15 cellular contexts compared by ENCODE assay signal in genomic region chr14:64417042-64417770, GRCh38. TPM values are rescaled to one million over a fixed set of nuclear protein-coding genes. Genes with fewer than 3 reads are reported as not detected.
A peak's percentile ranks its signal among the peaks of the same experiment; 100 is the strongest.
DNase-seq lines count a peak whose midpoint lies in the region; ATAC-seq and TF ChIP-seq lines count a peak whose summit lies in the region.
"Had no signal": no experiment of that assay in that cellular context is flagged by ENCODE, and none has a peak within 500 bp of the region (broad histone marks: within the 10 kb centered on the region; RNA-seq: fewer than 3 reads in every experiment).

No MANE protein-coding gene starts in this region.

- TF ChIP-seq RAD21 in IMR-90 (IDR thresholded peaks at IDR 0.05; ENCODE audit: low read length) = no peak

- no peak overlapping the region for H2BK120ac ChIP-seq in IMR-90 (ENCODE audit: low read depth, low read length)

- no peak overlapping the region for H3K23ac ChIP-seq in IMR-90 (ENCODE audit: low read depth, low read length)

- H3K36me3 Mint-ChIP-seq in activated CD4-positive, alpha-beta memory T cell treated with anti-CD3 and anti-CD28 coated beads for 36 hours = peaks cover 52% of the 10 kb centered on the region

- H3K9me3 ChIP-seq in IMR-90 (ENCODE audit: control insufficient read depth, insufficient read depth, low read length) = no peaks in the 10 kb centered on the region
- H3K9me3 ChIP-seq: heart right ventricle, stomach had no signal

- no peak overlapping the region for H3K4ac ChIP-seq in IMR-90 (ENCODE audit: low read depth, low read length)

- no peaks in the 10 kb centered on the region for H3K27me3 Mint-ChIP-seq in activated CD4-positive, alpha-beta memory T cell treated with anti-CD3 and anti-CD28 coated beads for 36 hours
- H3K27me3 Mint-ChIP-seq: CD4-positive, CD25-positive, alpha-beta regulatory T cell; IgD-negative memory B cell had no signal

- dilution Hi-C loops in IMR-90 (cut with HindIII; ENCODE audit: low sequenced_read_pairs, unreplicated experiment) = no loop called here

- H4K20me1 ChIP-seq in IMR-90 (ENCODE audit: insufficient read depth, low read length) = no peaks in the 10 kb centered on the region

- H3K4me1 Mint-ChIP-seq in activated CD4-positive, alpha-beta memory T cell treated with anti-CD3 and anti-CD28 coated beads for 36 hours (ENCODE audit: low read depth) = peaks cover 14% of the 10 kb centered on the region
- H3K4me1 Mint-ChIP-seq: IgD-negative memory B cell had no signal

- H3K9me1 ChIP-seq in IMR-90 (ENCODE audit: insufficient read depth, low read length) = peaks cover 12% of the 10 kb centered on the region

- H3K4me3 Mint-ChIP-seq in activated CD4-positive, alpha-beta memory T cell treated with anti-CD3 and anti-CD28 coated beads for 36 hours = no peak overlapping the region
- H3K4me3 Mint-ChIP-seq: IgD-negative memory B cell had no signal

- no peak overlapping the region for H2BK5ac ChIP-seq in IMR-90 (ENCODE audit: low read depth, low read length, poor library complexity, severe bottlenecking)

- H3K27me3 ChIP-seq in IMR-90 (ENCODE audit: control insufficient read depth, insufficient read depth, low read length) = no peaks in the 10 kb centered on the region
- H3K27me3 ChIP-seq: heart right ventricle, stomach had no signal

- H2AK9ac ChIP-seq in IMR-90 (replicated peaks; ENCODE audit: low read depth, low read length, poor library complexity) = no peak overlapping the region

- no peak overlapping the region for H3K9ac ChIP-seq in IMR-90 (ENCODE audit: low read depth, low read length)

- peak; percentile 71 for ATAC-seq in IMR-90 (ENCODE audit: low read depth)

- 100% methylated on average over 1 of the region's 5 CpGs; no CpG with 5 or more reads in 1 of the 2 experiments for WGBS in IMR-90 (ENCODE audit: extremely low coverage in 2 of 2, insufficient read length in 1 of 2), 2 experiments

- intact Hi-C loops in IMR-90 (cut with micrococcal nuclease) = no loop called here
- intact Hi-C loops in activated CD4-positive, alpha-beta memory T cell treated with anti-CD3 and anti-CD28 coated beads for 36 hours (cut with micrococcal nuclease) = no loop called here

- H2AFZ ChIP-seq in IMR-90 (replicated peaks; ENCODE audit: low read length, poor library complexity) = no peak overlapping the region

- no peak overlapping the region for H4K91ac ChIP-seq in IMR-90 (ENCODE audit: insufficient read depth, low read depth, low read length)

- H3K9me3 Mint-ChIP-seq in activated CD4-positive, alpha-beta memory T cell treated with anti-CD3 and anti-CD28 coated beads for 36 hours = no peaks in the 10 kb centered on the region
- H3K9me3 Mint-ChIP-seq: CD4-positive, CD25-positive, alpha-beta regulatory T cell; IgD-negative memory B cell had no signal

- H3K27ac Mint-ChIP-seq in activated CD4-positive, alpha-beta memory T cell treated with anti-CD3 and anti-CD28 coated beads for 36 hours = no peak overlapping the region
- H3K27ac Mint-ChIP-seq: IgD-negative memory B cell had no signal

- peaks cover 23% of the 10 kb centered on the region for H3K36me3 ChIP-seq in IMR-90 (ENCODE audit: control insufficient read depth, insufficient read depth, low read length)

- peaks cover 7% of the 10 kb centered on the region for H3K4me1 ChIP-seq in IMR-90 (ENCODE audit: control insufficient read depth, insufficient read depth, low read length)
- H3K4me1 ChIP-seq: stomach had no signal

- TF ChIP-seq POLR2A in IMR-90 (IDR thresholded peaks at IDR 0.05; ENCODE audit: low read depth, low read length) = no peak

- no peak overlapping the region for H3K14ac ChIP-seq in IMR-90 (replicated peaks; ENCODE audit: low read depth, low read length)

- no peak overlapping the region for H2BK20ac ChIP-seq in IMR-90 (ENCODE audit: low read depth, low read length)

- H3K18ac ChIP-seq in IMR-90 (ENCODE audit: low read depth, low read length) = no peak overlapping the region

- H2AK5ac ChIP-seq in IMR-90 (ENCODE audit: low read depth, low read length) = no peak overlapping the region

- H3K4me2 ChIP-seq in IMR-90 (ENCODE audit: low read depth, low read length) = no peak overlapping the region; the same call in 1 of the 2 replicates

- in situ Hi-C loops in IMR-90 (cut with MboI; ENCODE audit: low sequenced_read_pairs) = no loop called here

- H4K5ac ChIP-seq in IMR-90 (ENCODE audit: low read depth, low read length) = no peak overlapping the region

- no peak overlapping the region for H4K8ac ChIP-seq in IMR-90 (ENCODE audit: low read depth in 2 of 2, low read length in 2 of 2)

- TF ChIP-seq CTCF in IMR-90 (conservative IDR thresholded peaks at IDR 0.05; ENCODE audit: low read depth, low read length) = no peak

- BruUV-seq in IMR-90 (replicated peaks; lab: Mats Ljungman, UMichigan) = no TSS peak

- CTCF ChIA-PET in IMR-90 (lab: Yijun Ruan, JAX) = interaction anchor here (1.1 kb wide), 1 partner anchor 18 kb away, joined by 4 read pairs; no protein-coding TSS in a partner anchor
- CTCF ChIA-PET in activated CD4-positive, alpha-beta memory T cell treated with anti-CD3 and anti-CD28 coated beads for 36 hours (lab: Charles Lee) = interaction anchor here (0.6 to 7.1 kb wide), 3 partner anchors 13 to 61 kb away, joined by 4 to 54 read pairs (median 4); no protein-coding TSS in a partner anchor

- H3K79me1 ChIP-seq in IMR-90 (ENCODE audit: low read depth in 1 of 2, low read length in 2 of 2) = peaks cover 0 to 6% of the 10 kb centered on the region in 2 experiments; a peak in 1 of 4 replicates

- POLR2A ChIA-PET in IMR-90 (lab: Charles Lee; ENCODE audit: unreplicated experiment) = interaction anchor here (0.5 kb wide), 1 partner anchor 107 kb away, joined by 3 read pairs; no protein-coding TSS in a partner anchor
- POLR2A ChIA-PET in activated CD4-positive, alpha-beta memory T cell treated with anti-CD3 and anti-CD28 coated beads for 36 hours (lab: Charles Lee) = no interaction called here

- no peak overlapping the region for H3K56ac ChIP-seq in IMR-90 (ENCODE audit: extremely low read depth, insufficient read depth, low read length)

- H2BK15ac ChIP-seq in IMR-90 (ENCODE audit: low read depth, low read length) = no peak overlapping the region

- H3K4me3 ChIP-seq in IMR-90 (ENCODE audit: insufficient read depth, low read depth, low read length) = no peak overlapping the region
- H3K4me3 ChIP-seq: heart right ventricle, stomach had no signal

- DNase-seq in EL (peak; percentile 64), IMR-90 (peak; percentile 57), astrocyte of the hippocampus (ENCODE audit: low read depth, low spot score) (peak; percentile 41), left kidney (ENCODE audit: low read depth, low spot score) (peak; percentile 16), medulla oblongata (ENCODE audit: extremely low spot score) (no peak), hypothalamus (lab: John Stamatoyannopoulos, UW) (no peak)
- no peak for DNase-seq in activated CD4-positive, alpha-beta memory T cell treated with anti-CD3 and anti-CD28 coated beads for 36 hours
- DNase-seq: activated CD4-positive, alpha-beta T cell treated with anti-CD3 and anti-CD28 coated beads for 1 hour; activated effector memory CD4-positive, alpha-beta T cell treated with Interleukin-2 at 50 U/mL for 16 hours; CD4-positive, CD25-positive, alpha-beta regulatory T cell; GDM1; heart right ventricle; NCI-H1417 treated with DMSO at 0.1 percent for 48 hours; stomach had no signal

- no peak overlapping the region for H3K27ac ChIP-seq in IMR-90 (ENCODE audit: insufficient read depth, low read length)
- H3K27ac ChIP-seq: stomach had no signal

TF ChIP-seq in IMR-90, 13 proteins besides CTCF, POLR2A, EP300 and RAD21:
- TF ChIP-seq MAZ (IDR thresholded peaks at IDR 0.05; ENCODE audit: borderline replicate concordance, low read depth, low read length) = no peak
TF ChIP-seq in IMR-90: peak in this region for 0.

RNA-seq across cellular contexts. Expression of gene MTHFD1, which starts 29.1 kb away (rescaled TPM):
- 59.7 and 64.9 TPM in 2 replicates for total RNA-seq in IMR-90 (2012; rRNA removed)
- 30.4 and 32.2 TPM in 2 replicates for polyA plus RNA-seq in IMR-90 (2012; rRNA removed)
- 12.3 and 13.6 TPM in 2 replicates for polyA plus RNA-seq in IMR-90 (2012; cell fraction: cytosol; rRNA removed)
- polyA plus RNA-seq in IMR-90 (2012; cell fraction: nucleus; rRNA removed; ENCODE audit: low replicate concordance) = 14.8 and 40.8 TPM in 2 replicates
- total RNA-seq in activated CD4-positive, alpha-beta memory T cell treated with anti-CD3 and anti-CD28 coated beads for 36 hours = 100 to 1,000 TPM; 212 to 221 TPM

RNA-seq across cellular contexts. Expression of gene AKAP5, which starts 48.1 kb away (rescaled TPM):
- 0.72 and 1.4 TPM in 2 replicates for total RNA-seq in IMR-90 (2012; rRNA removed)
- 0.14 and 0.21 TPM in 2 replicates for polyA plus RNA-seq in IMR-90 (2012; rRNA removed)
- polyA plus RNA-seq in IMR-90 (2012; cell fraction: cytosol; rRNA removed) = 0.03 TPM in 2 replicates
- polyA plus RNA-seq in IMR-90 (2012; cell fraction: nucleus; rRNA removed; ENCODE audit: low replicate concordance) = 0.01 and 0.10 TPM in 2 replicates
- 1 to 10 TPM in 1 of 2 experiments, under 1 TPM in 1; 0.74 to 1.1 TPM for total RNA-seq in activated CD4-positive, alpha-beta memory T cell treated with anti-CD3 and anti-CD28 coated beads for 36 hours

Comparison
In these comparisons a context has a peak if more than half of its experiments do, and no peak if none do; other contexts are left out.
1. DNase-seq: peak in EL (single experiment), IMR-90 (single experiment), astrocyte of the hippocampus (single experiment) and left kidney (single experiment); none in medulla oblongata (single experiment), activated CD4-positive, alpha-beta memory T cell treated with anti-CD3 and anti-CD28 coated beads for 36 hours (single experiment) and hypothalamus (0 of 51).